ENCODE assay signal across 26 cellular contexts in the genomic region with DNA sequence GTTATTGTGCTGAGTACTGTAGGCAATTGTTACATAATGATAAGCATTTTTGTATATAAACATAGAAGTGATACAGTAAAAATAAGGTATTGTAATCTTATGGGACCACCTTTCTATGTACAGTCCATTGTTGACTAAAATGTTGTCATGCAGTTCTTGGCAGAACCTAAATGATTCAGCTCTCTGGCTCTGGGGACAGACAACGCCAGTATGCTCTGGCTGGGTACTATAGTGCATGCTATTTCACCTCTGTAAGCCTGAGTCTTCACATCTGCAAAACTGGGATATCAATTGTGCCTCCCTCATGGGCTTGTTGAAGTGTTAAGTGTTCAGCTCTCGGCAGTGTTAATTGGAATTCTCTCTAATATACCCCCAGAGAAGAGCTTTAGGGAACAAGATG.
DNase-seq lines count a peak whose midpoint lies in the region; ATAC-seq and TF ChIP-seq lines count a peak whose summit lies in the region.
"Had no signal": no experiment of that assay in that cellular context is flagged by ENCODE, and none has a peak within 500 bp of the region (broad histone marks: within the 10 kb centered on the region; RNA-seq: fewer than 3 reads in every experiment).

No MANE protein-coding gene starts in this region.

- no peaks in the 10 kb centered on the region; the same call in 1 of the 2 replicates for H3K4me1 ChIP-seq in GM23338 (ENCODE audit: insufficient read depth)

- H3K4me1 Mint-ChIP-seq in GM23338, result peaks cover 11% of the 10 kb centered on the region
- peaks cover 44% of the 10 kb centered on the region for H3K4me1 Mint-ChIP-seq in chondrocyte (ENCODE audit: low read depth)
- H3K4me1 Mint-ChIP-seq in osteocyte (ENCODE audit: unreplicated experiment), result peaks cover 38% of the 10 kb centered on the region
- peaks cover 8% of the 10 kb centered on the region for H3K4me1 Mint-ChIP-seq in endothelial cell (ENCODE audit: unreplicated experiment)
- H3K4me1 Mint-ChIP-seq: CD4-positive, CD25-positive, alpha-beta regulatory T cell; immature natural killer cell; naive thymus-derived CD4-positive, alpha-beta T cell had no signal

- no peaks in the 10 kb centered on the region for H4K20me1 ChIP-seq in GM23338 (replicated peaks; ENCODE audit: insufficient read depth)

- H3K27me3 Mint-ChIP-seq in GM23338 (ENCODE audit: insufficient read depth, low read depth, poor library complexity), result peaks cover 2% of the 10 kb centered on the region
- no peaks in the 10 kb centered on the region for H3K27me3 Mint-ChIP-seq in chondrocyte (ENCODE audit: low read depth)
- H3K27me3 Mint-ChIP-seq in osteocyte (ENCODE audit: unreplicated experiment), result no peaks in the 10 kb centered on the region
- no peaks in the 10 kb centered on the region for H3K27me3 Mint-ChIP-seq in endothelial cell (ENCODE audit: unreplicated experiment)
- H3K27me3 Mint-ChIP-seq: CD4-positive, CD25-positive, alpha-beta regulatory T cell; naive thymus-derived CD4-positive, alpha-beta T cell had no signal

- no peaks in the 10 kb centered on the region for H3K79me2 ChIP-seq in GM23338 (replicated peaks; ENCODE audit: insufficient read depth)
- H3K79me2 ChIP-seq: hepatocyte had no signal

- no peak for TF ChIP-seq CTCF in GM23338 (conservative IDR thresholded peaks at IDR 0.05; ENCODE audit: low read depth in 2 of 2)
- TF ChIP-seq CTCF in chondrocyte (IDR thresholded peaks at IDR 0.05), result no peak
- no peak for TF ChIP-seq CTCF in osteocyte (IDR thresholded peaks at IDR 0.05)
- TF ChIP-seq CTCF in endothelial cell (IDR thresholded peaks at IDR 0.05; ENCODE audit: unreplicated experiment), result no peak

- H3K9me3 Mint-ChIP-seq in GM23338 (no peaks in the 10 kb centered on the region; the same call in 2 of the 3 replicates), chondrocyte (ENCODE audit: low read depth) (no peaks in the 10 kb centered on the region), osteocyte (ENCODE audit: unreplicated experiment) (no peaks in the 10 kb centered on the region), endothelial cell (ENCODE audit: unreplicated experiment) (no peaks in the 10 kb centered on the region)

- no peaks in the 10 kb centered on the region for H3K36me3 ChIP-seq in GM23338 (ENCODE audit: insufficient read depth)
- H3K36me3 ChIP-seq: ovary had no signal

- no peak overlapping the region for H3K4me3 ChIP-seq in GM23338
- H3K4me3 ChIP-seq: hepatocyte, ovary had no signal

- intact Hi-C loops in cardiac septum (cut with DNase I), result no loop called here

- H3K9me2 ChIP-seq in GM23338 (ENCODE audit: insufficient read depth), result 0 out of 2 replicates have a peak, but pooled peaks cover 9% of the 10 kb centered on the region

- H3K36me3 Mint-ChIP-seq in GM23338 (ENCODE audit: low read depth) (no peaks in the 10 kb centered on the region), chondrocyte (ENCODE audit: low read depth) (peaks cover 2% of the 10 kb centered on the region), osteocyte (ENCODE audit: unreplicated experiment) (no peaks in the 10 kb centered on the region), endothelial cell (ENCODE audit: low read depth, unreplicated experiment) (no peaks in the 10 kb centered on the region)
- H3K36me3 Mint-ChIP-seq: CD4-positive, CD25-positive, alpha-beta regulatory T cell; immature natural killer cell; naive thymus-derived CD4-positive, alpha-beta T cell had no signal

- ATAC-seq in GM23338, result no peak
- ATAC-seq in HG03354 (IDR thresholded peaks at IDR 0.05; ENCODE audit: poor library complexity, severe bottlenecking, unreplicated experiment), result no peak
- ATAC-seq: left lobe of liver; naive thymus-derived CD4-positive, alpha-beta T cell had no signal

- H3K4me3 Mint-ChIP-seq in GM23338, result no peak overlapping the region
- no peak overlapping the region for H3K4me3 Mint-ChIP-seq in chondrocyte (ENCODE audit: unreplicated experiment)
- no peak overlapping the region for H3K4me3 Mint-ChIP-seq in osteocyte (ENCODE audit: unreplicated experiment)
- H3K4me3 Mint-ChIP-seq in endothelial cell (ENCODE audit: unreplicated experiment), result no peak overlapping the region
- H3K4me3 Mint-ChIP-seq: CD4-positive, CD25-positive, alpha-beta regulatory T cell; immature natural killer cell; naive thymus-derived CD4-positive, alpha-beta T cell had no signal

- no peak overlapping the region for H3K27ac ChIP-seq in GM23338 (ENCODE audit: low read depth)
- H3K27ac ChIP-seq: hepatocyte, KMS-11, ovary had no signal

- H3K27me3 ChIP-seq in GM23338 (ENCODE audit: insufficient read depth), result no peaks in the 10 kb centered on the region
- H3K27me3 ChIP-seq: hepatocyte, ovary had no signal

- H2AFZ ChIP-seq in GM23338, result peak overlapping the region; percentile 38; the same call in 1 of the 2 replicates
- H2AFZ ChIP-seq: hepatocyte had no signal

- H3K4me2 ChIP-seq in GM23338, result no peak overlapping the region
- H3K4me2 ChIP-seq: hepatocyte, KMS-11 had no signal

- H3K27ac Mint-ChIP-seq in GM23338 (no peak overlapping the region), chondrocyte (ENCODE audit: unreplicated experiment) (peak overlapping the region; percentile 62), osteocyte (ENCODE audit: unreplicated experiment) (peak overlapping the region; percentile 67), endothelial cell (ENCODE audit: unreplicated experiment) (no peak overlapping the region)
- H3K27ac Mint-ChIP-seq: activated naive CD4-positive, alpha-beta T cell treated with anti-CD3 and anti-CD28 coated beads, Interleukin-2, amount 50 U/mL, for 72 hours; CD4-positive, CD25-positive, alpha-beta regulatory T cell; immature natural killer cell; naive thymus-derived CD4-positive, alpha-beta T cell had no signal

- no peak for DNase-seq in GM23338 (ENCODE audit: low spot score)
- peak; percentile 48 for DNase-seq in RPMI7951 (ENCODE audit: low read depth)
- no peak for DNase-seq in chondrocyte (ENCODE audit: low spot score)
- DNase-seq in osteocyte (ENCODE audit: extremely low spot score, unreplicated experiment), result no peak
- no peak for DNase-seq in endothelial cell (ENCODE audit: low spot score)
- DNase-seq in HuH-7 (ENCODE audit: low spot score), result no peak
- no peak for DNase-seq in cardiac septum (ENCODE audit: low spot score)
- DNase-seq: activated CD4-positive, alpha-beta T cell treated with anti-CD3 and anti-CD28 coated beads, Interleukin-2, amount 50 U/mL, for 1 hour; aorta; CD4-positive, CD25-positive, alpha-beta regulatory T cell; DMS 273 treated with DMSO at 0.1 percent for 48 hours; erythroblast; immature natural killer cell; naive thymus-derived CD4-positive, alpha-beta T cell; NCI-H146; NCI-H510A; ovary; RPMI8226; stimulated activated CD4-positive, alpha-beta T cell treated with anti-CD3 and anti-CD28 coated beads, Interleukin-12 subunit alpha, Interleukin-12 subunit beta, amount 100 ng/mL, for 4 hours; stimulated activated CD4-positive, alpha-beta T cell treated with anti-CD3 and anti-CD28 coated beads, Interleukin-4, amount 100 ng/mL, for 4 hours; stimulated activated naive CD4-positive, alpha-beta T cell treated with Interleukin-2 at 50 U/mL for 16 hours had no signal

- H3F3A ChIP-seq in GM23338 (replicated peaks; ENCODE audit: low read depth), result no peaks in the 10 kb centered on the region

TF ChIP-seq in GM23338, 12 proteins besides CTCF, POLR2A, EP300 and RAD21:
- TF ChIP-seq, protein P1, sequence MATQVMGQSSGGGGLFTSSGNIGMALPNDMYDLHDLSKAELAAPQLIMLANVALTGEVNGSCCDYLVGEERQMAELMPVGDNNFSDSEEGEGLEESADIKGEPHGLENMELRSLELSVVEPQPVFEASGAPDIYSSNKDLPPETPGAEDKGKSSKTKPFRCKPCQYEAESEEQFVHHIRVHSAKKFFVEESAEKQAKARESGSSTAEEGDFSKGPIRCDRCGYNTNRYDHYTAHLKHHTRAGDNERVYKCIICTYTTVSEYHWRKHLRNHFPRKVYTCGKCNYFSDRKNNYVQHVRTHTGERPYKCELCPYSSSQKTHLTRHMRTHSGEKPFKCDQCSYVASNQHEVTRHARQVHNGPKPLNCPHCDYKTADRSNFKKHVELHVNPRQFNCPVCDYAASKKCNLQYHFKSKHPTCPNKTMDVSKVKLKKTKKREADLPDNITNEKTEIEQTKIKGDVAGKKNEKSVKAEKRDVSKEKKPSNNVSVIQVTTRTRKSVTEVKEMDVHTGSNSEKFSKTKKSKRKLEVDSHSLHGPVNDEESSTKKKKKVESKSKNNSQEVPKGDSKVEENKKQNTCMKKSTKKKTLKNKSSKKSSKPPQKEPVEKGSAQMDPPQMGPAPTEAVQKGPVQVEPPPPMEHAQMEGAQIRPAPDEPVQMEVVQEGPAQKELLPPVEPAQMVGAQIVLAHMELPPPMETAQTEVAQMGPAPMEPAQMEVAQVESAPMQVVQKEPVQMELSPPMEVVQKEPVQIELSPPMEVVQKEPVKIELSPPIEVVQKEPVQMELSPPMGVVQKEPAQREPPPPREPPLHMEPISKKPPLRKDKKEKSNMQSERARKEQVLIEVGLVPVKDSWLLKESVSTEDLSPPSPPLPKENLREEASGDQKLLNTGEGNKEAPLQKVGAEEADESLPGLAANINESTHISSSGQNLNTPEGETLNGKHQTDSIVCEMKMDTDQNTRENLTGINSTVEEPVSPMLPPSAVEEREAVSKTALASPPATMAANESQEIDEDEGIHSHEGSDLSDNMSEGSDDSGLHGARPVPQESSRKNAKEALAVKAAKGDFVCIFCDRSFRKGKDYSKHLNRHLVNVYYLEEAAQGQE (IDR thresholded peaks at IDR 0.05; ENCODE audit: unreplicated experiment), result no peak
TF ChIP-seq in GM23338: peak in this region for 0.

Comparison
In these comparisons a context has a peak if more than half of its experiments do, and no peak if none do; other contexts are left out.
1. H3K27ac Mint-ChIP-seq: peak in chondrocyte (single experiment) and osteocyte (single experiment); none in GM23338 (single experiment) and endothelial cell (single experiment).